ENCODE assay signal across 8 cellular contexts in the genomic region with DNA sequence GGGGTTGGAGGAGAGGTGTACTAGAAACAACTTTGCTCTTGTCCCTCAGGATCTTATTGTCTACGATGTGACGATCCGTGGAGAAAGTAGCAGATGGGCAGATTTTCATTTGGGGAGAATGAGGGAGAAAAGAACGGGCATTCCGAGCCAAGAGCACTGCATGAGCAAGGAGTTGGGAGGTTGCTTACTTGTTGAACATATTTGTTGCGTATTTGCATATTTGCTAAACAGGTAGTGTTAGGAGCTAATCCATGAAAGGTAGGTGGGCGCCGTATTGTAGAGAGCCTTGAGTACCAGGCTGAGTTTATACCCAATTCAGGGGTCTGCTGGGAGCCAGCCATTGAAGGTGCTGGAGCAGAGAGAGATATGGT.
DNase-seq lines count a peak whose midpoint lies in the region.

No MANE protein-coding gene starts in this region.

- peaks cover 6% of the 10 kb centered on the region for H3K36me3 Mint-ChIP-seq in activated naive CD8-positive, alpha-beta T cell

- peak overlapping the region; percentile 97 for H3K27ac Mint-ChIP-seq in activated naive CD8-positive, alpha-beta T cell

- peak overlapping the region; percentile 90 for H3K9ac ChIP-seq in iPS-20b (ENCODE audit: low read depth, low read length)

- H3K4me1 Mint-ChIP-seq in activated naive CD8-positive, alpha-beta T cell (ENCODE audit: low read depth): peaks cover 35% of the 10 kb centered on the region

- no peaks in the 10 kb centered on the region for H3K27me3 Mint-ChIP-seq in activated naive CD8-positive, alpha-beta T cell

- H3K27me3 ChIP-seq in iPS-20b (ENCODE audit: insufficient read depth, low read length): no peaks in the 10 kb centered on the region

- DNase-seq in NCI-H2227 (lab: John Stamatoyannopoulos, UW; ENCODE audit: unreplicated experiment) (peak; percentile 50), NCI-H2227 treated with DMSO at 0.1 percent for 48 hours (lab: John Stamatoyannopoulos, UW) (no peak), substantia nigra (lab: John Stamatoyannopoulos, UW) (no peak), NCI-H187 (lab: John Stamatoyannopoulos, UW) (no peak), foreskin melanocyte (no peak)
- DNase-seq in stimulated activated CD4-positive, alpha-beta T cell treated with anti-CD3 and anti-CD28 coated beads, Interleukin-2, amount 100 ng/mL, for 48 hours: no peak

- H3K4me1 ChIP-seq in iPS-20b (ENCODE audit: insufficient read depth, low read length): no peaks in the 10 kb centered on the region

- H3K27ac ChIP-seq in iPS-20b (ENCODE audit: low read length): no peak overlapping the region
- peak overlapping the region; percentile 68 for H3K27ac ChIP-seq in substantia nigra (ENCODE audit: low read depth, low read length, poor library complexity, severe bottlenecking)

- H3K9me3 ChIP-seq in iPS-20b (ENCODE audit: insufficient read depth, low read depth, low read length): no peaks in the 10 kb centered on the region

- no peaks in the 10 kb centered on the region for H3K9me3 Mint-ChIP-seq in activated naive CD8-positive, alpha-beta T cell (ENCODE audit: low read depth)

- peak overlapping the region; percentile 99 for H3K4me3 Mint-ChIP-seq in activated naive CD8-positive, alpha-beta T cell

- peaks cover 72% of the 10 kb centered on the region for H3K36me3 ChIP-seq in iPS-20b (ENCODE audit: insufficient read depth, low read depth, low read length)

- peak overlapping the region; percentile 98 for H3K4me3 ChIP-seq in iPS-20b (ENCODE audit: low read length)
